1 cellular context compared by ENCODE assay signal in genomic region chr9:124621371-124622328, GRCh38.
TF ChIP-seq lines count a peak whose summit lies in the region.

No MANE protein-coding gene starts in this region.

TF ChIP-seq in IMR-90, 13 proteins besides CTCF, POLR2A, EP300 and RAD21 (continued from another document):
- TF ChIP-seq MAZ (IDR thresholded peaks at IDR 0.05; ENCODE audit: borderline replicate concordance, low read depth, low read length) (no peak), RCOR1 (IDR thresholded peaks at IDR 0.05; ENCODE audit: insufficient replicate concordance, low read length) (no peak)
